In genomic region chr2:71880846-71881610, GRCh38 we compare ENCODE assay signal across 10 cellular contexts.
A peak's percentile ranks its signal among the peaks of the same experiment; 100 is the strongest.
DNase-seq lines count a peak whose midpoint lies in the region; ATAC-seq lines count a peak whose summit lies in the region.
"Had no signal": no experiment of that assay in that cellular context is flagged by ENCODE, and none has a peak within 500 bp of the region (broad histone marks: within the 10 kb centered on the region; RNA-seq: fewer than 3 reads in every experiment).

No MANE protein-coding gene starts in this region.

- H3K36me3 ChIP-seq in GM23248 (ENCODE audit: low read depth), result no peaks in the 10 kb centered on the region

- intact Hi-C loops in Right ventricle myocardium inferior (cut with DNase I), result no loop called here

- DNase-seq in GM23248, result peak; percentile 79
- DNase-seq in T1000 (lab: John Stamatoyannopoulos, UW), result peak; percentile 27
- peak; percentile 72 for DNase-seq in Right ventricle myocardium inferior (ENCODE audit: missing footprints)
- DNase-seq in skeletal muscle cell (ENCODE audit: low read depth), result peak; percentile 31
- no peak for DNase-seq in DMS79 (lab: John Stamatoyannopoulos, UW)
- DNase-seq in T-helper 17 cell, result no peak
- DNase-seq: effector memory CD4-positive, alpha-beta T cell had no signal

- H2AFZ ChIP-seq in GM23248, result no peak overlapping the region

- H3K27me3 Mint-ChIP-seq in T-helper 17 cell, result peaks cover 22% of the 10 kb centered on the region

- no peak overlapping the region for H3K4me3 Mint-ChIP-seq in T-helper 17 cell
- H3K4me3 Mint-ChIP-seq: naive thymus-derived CD4-positive, alpha-beta T cell had no signal

- ATAC-seq in Right ventricle myocardium inferior (peak; percentile 57), HG03097 (IDR thresholded peaks at IDR 0.05; ENCODE audit: low FRiP score, unreplicated experiment) (no peak), T-helper 17 cell (no peak), GM21825 (IDR thresholded peaks at IDR 0.05; ENCODE audit: unreplicated experiment) (no peak)
- ATAC-seq: naive thymus-derived CD4-positive, alpha-beta T cell had no signal

- in situ Hi-C loops in GM23248 (cut with MboI), result no loop called here

- H3K36me3 Mint-ChIP-seq in T-helper 17 cell (ENCODE audit: low read depth), result no peaks in the 10 kb centered on the region
- H3K36me3 Mint-ChIP-seq: naive thymus-derived CD4-positive, alpha-beta T cell had no signal

- H3K27ac Mint-ChIP-seq in T-helper 17 cell, result no peak overlapping the region
- H3K27ac Mint-ChIP-seq: naive thymus-derived CD4-positive, alpha-beta T cell had no signal

- H3K4me1 Mint-ChIP-seq in T-helper 17 cell, result no peaks in the 10 kb centered on the region

- no peaks in the 10 kb centered on the region for H3K9me2 ChIP-seq in GM23248 (ENCODE audit: insufficient read depth)

- no peaks in the 10 kb centered on the region for H3K27me3 ChIP-seq in GM23248 (replicated peaks; ENCODE audit: insufficient read depth)

- H3K4me3 ChIP-seq in GM23248, result no peak overlapping the region
- H3K4me3 ChIP-seq in skeletal muscle cell (ENCODE audit: low read depth, low read length), result no peak overlapping the region

- H3K4me2 ChIP-seq in GM23248 (ENCODE audit: unreplicated experiment), result peak overlapping the region; percentile 31

- no peak overlapping the region for H3K9ac ChIP-seq in GM23248

- no peaks in the 10 kb centered on the region for H3K79me2 ChIP-seq in GM23248 (ENCODE audit: insufficient read depth)

- no peaks in the 10 kb centered on the region for H4K20me1 ChIP-seq in GM23248 (ENCODE audit: insufficient read depth)

- peaks cover 35% of the 10 kb centered on the region for H3F3A ChIP-seq in GM23248 (ENCODE audit: insufficient read depth)

- peaks cover 46% of the 10 kb centered on the region for H3K4me1 ChIP-seq in GM23248 (ENCODE audit: insufficient read depth)

- H3K9me3 ChIP-seq in GM23248 (ENCODE audit: low read depth) (no peaks in the 10 kb centered on the region), T-helper 17 cell (ENCODE audit: control insufficient read depth, low read length, poor library complexity, severe bottlenecking) (no peaks in the 10 kb centered on the region)

- WGBS in GM23248 (ENCODE audit: low coverage in 1 of 2, low lambda C conversion rate in 2 of 2, missing lambda C conversion rate in 2 of 2), 2 experiments, result 64 to 76% methylated on average over 4 of the region's 4 CpGs

- H3K27ac ChIP-seq in GM23248, result peak overlapping the region; percentile 38

Comparison
In these comparisons a context has a peak if more than half of its experiments do, and no peak if none do; other contexts are left out.
1. DNase-seq: peak in GM23248 (single experiment), T1000 (single experiment), Right ventricle myocardium inferior (single experiment) and skeletal muscle cell (single experiment); none in DMS79 (single experiment) and T-helper 17 cell (0 of 3).